Comparison of ENCODE assay signal across 8 cellular contexts in the genomic region with DNA sequence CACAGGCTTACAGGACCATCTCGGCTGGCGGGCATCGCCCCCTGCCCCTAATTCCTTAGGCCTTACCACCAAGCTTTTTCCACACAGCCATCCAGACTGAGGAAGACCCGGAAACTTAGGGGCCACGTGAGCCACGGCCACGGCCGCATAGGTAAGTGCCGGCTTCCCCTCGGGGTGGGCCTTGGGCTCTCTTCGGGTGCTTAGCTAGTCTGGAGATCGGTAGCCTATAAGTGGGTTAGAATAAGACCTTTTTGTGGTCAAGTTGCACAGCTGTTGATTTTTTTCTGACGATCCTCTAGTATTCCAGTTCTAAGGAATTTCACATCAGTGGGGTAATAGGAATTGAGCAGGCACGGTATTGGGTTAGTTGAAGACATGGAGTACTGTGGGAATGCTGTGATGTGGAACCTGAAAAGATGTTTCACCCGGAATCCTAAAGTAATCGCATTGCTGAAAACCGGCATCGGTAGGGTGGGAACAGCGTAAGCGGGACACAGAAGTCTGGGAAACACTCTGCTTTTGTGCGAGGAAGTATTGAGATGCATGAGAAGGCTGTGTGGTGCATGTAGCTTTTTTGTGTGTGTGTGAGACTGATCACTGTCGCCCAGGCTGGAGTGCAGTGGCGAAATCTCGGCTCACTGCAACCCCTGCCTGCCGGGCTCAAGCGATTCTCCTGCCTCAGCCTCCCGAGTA. TPM values are rescaled to one million over a fixed set of nuclear protein-coding genes. Genes with fewer than 3 reads are reported as not detected.
DNase-seq lines count a peak whose midpoint lies in the region; ATAC-seq and TF ChIP-seq lines count a peak whose summit lies in the region.

No MANE protein-coding gene starts in this region.

- TF ChIP-seq POLR2A in vagina (IDR thresholded peaks at IDR 0.05), result no peak

- peak overlapping the region; percentile 90 for H3K27ac ChIP-seq in GM23248
- H3K27ac ChIP-seq in mucosa of rectum (ENCODE audit: low read depth in 2 of 2, low read length in 2 of 2), result peak overlapping the region; percentile 97 to 98
- H3K27ac ChIP-seq in vagina, result peak overlapping the region; percentile 97

- H3K36me3 ChIP-seq in GM23248 (ENCODE audit: low read depth) (peaks cover 36% of the 10 kb centered on the region), NT2/D1 (ENCODE audit: insufficient read depth, insufficient read length, low read length) (peaks cover 52% of the 10 kb centered on the region), mucosa of rectum (ENCODE audit: control insufficient read depth in 2 of 2, insufficient read depth in 2 of 2, low read length in 2 of 2) (peaks cover 34 to 37% of the 10 kb centered on the region in 2 donors), vagina (peaks cover 0 to 38% of the 10 kb centered on the region in 2 donors)

- peaks cover 50% of the 10 kb centered on the region for H3K79me2 ChIP-seq in GM23248 (ENCODE audit: insufficient read depth)

- intact Hi-C loops in vagina (cut with DNase I), result loop anchor here (10.0 kb wide), 1 partner anchor 282 kb away; a partner anchor contains a TSS

- H3K4me1 ChIP-seq in GM23248 (ENCODE audit: insufficient read depth), result peaks cover 21% of the 10 kb centered on the region; the same call in 1 of the 2 replicates
- no peaks in the 10 kb centered on the region for H3K4me1 ChIP-seq in NT2/D1 (ENCODE audit: insufficient read depth, insufficient read length)
- H3K4me1 ChIP-seq in mucosa of rectum (ENCODE audit: control insufficient read depth in 2 of 2, insufficient read depth in 2 of 2, low read length in 2 of 2), result peaks cover 23 to 27% of the 10 kb centered on the region in 2 donors
- peaks cover 41% of the 10 kb centered on the region for H3K4me1 ChIP-seq in vagina

- H3F3A ChIP-seq in GM23248 (ENCODE audit: insufficient read depth), result peaks cover 44% of the 10 kb centered on the region

- no peaks in the 10 kb centered on the region for H3K9me2 ChIP-seq in GM23248 (ENCODE audit: insufficient read depth)

- H3K4me2 ChIP-seq in GM23248 (ENCODE audit: unreplicated experiment), result peak overlapping the region; percentile 98

- no peak for TF ChIP-seq CTCF in vagina (IDR thresholded peaks at IDR 0.05)

- H3K9me3 ChIP-seq in GM23248 (ENCODE audit: low read depth) (no peaks in the 10 kb centered on the region), NT2/D1 (ENCODE audit: insufficient read depth, low read length) (no peaks in the 10 kb centered on the region), mucosa of rectum (ENCODE audit: control insufficient read depth in 2 of 2, low read length in 2 of 2) (no peaks in the 10 kb centered on the region), vagina (no peaks in the 10 kb centered on the region)

- WGBS in GM23248 (ENCODE audit: low coverage in 1 of 2, low lambda C conversion rate in 2 of 2, missing lambda C conversion rate in 2 of 2), 2 experiments, result 0 to 1% methylated on average over 27 of the region's 27 CpGs

- peak; percentile 38 for DNase-seq in GM23248
- no peak for DNase-seq in NT2/D1 (ENCODE audit: low read depth, low spot score)
- DNase-seq in dermis blood vessel endothelial cell, result peak; percentile 58
- DNase-seq in vagina (ENCODE audit: extremely low spot score in 2 of 2), result no peak
- DNase-seq in NCI-H446 (lab: John Stamatoyannopoulos, UW), result no peak
- no peak for DNase-seq in HK-2 (ENCODE audit: unreplicated experiment)

- H3K27me3 ChIP-seq in GM23248 (replicated peaks; ENCODE audit: insufficient read depth), result no peaks in the 10 kb centered on the region
- no peaks in the 10 kb centered on the region for H3K27me3 ChIP-seq in NT2/D1 (ENCODE audit: insufficient read depth, insufficient read length)
- no peaks in the 10 kb centered on the region for H3K27me3 ChIP-seq in mucosa of rectum (ENCODE audit: control insufficient read depth in 2 of 2, insufficient read depth in 2 of 2, low read length in 2 of 2)
- H3K27me3 ChIP-seq in vagina, result no peaks in the 10 kb centered on the region

- H2AFZ ChIP-seq in GM23248, result peak overlapping the region; percentile 76

- peak overlapping the region; percentile 95 for H3K4me3 ChIP-seq in GM23248
- H3K4me3 ChIP-seq in NT2/D1 (ENCODE audit: insufficient read length, low read depth), result peak overlapping the region; percentile 98
- peak overlapping the region; percentile 94 to 97 for H3K4me3 ChIP-seq in mucosa of rectum (ENCODE audit: low read length in 2 of 2)
- H3K4me3 ChIP-seq in vagina, result peak overlapping the region; percentile 70 to 90

- in situ Hi-C loops in GM23248 (cut with MboI), result no loop called here

- H4K20me1 ChIP-seq in GM23248 (ENCODE audit: insufficient read depth), result no peaks in the 10 kb centered on the region

- H3K9ac ChIP-seq in GM23248 (peak overlapping the region; percentile 99), NT2/D1 (ENCODE audit: insufficient read length, low read depth) (peak overlapping the region; percentile 100), mucosa of rectum (ENCODE audit: low read depth in 1 of 2, low read length in 2 of 2) (peak overlapping the region; percentile 98 to 100)

- no peak for ATAC-seq in HG03280 (IDR thresholded peaks at IDR 0.05; ENCODE audit: unreplicated experiment)

RNA-seq across cellular contexts. Expression of a gene that starts 0.7 kb away (rescaled TPM):
- total RNA-seq in GM23248 (2014; rRNA removed; shearing (Covaris generic)), result 460 and 520 TPM in 2 replicates
- 1,046 and 1,073 TPM in 2 replicates for polyA plus RNA-seq in GM23248 (2016; fragmentation: Nextera tagmentation; extraction: Ambion mirVana)
- 438 and 724 TPM in 2 replicates for total RNA-seq in dermis blood vessel endothelial cell
- 1,279 TPM for total RNA-seq in vagina

RNA-seq across cellular contexts. Expression of a gene that starts 0.8 kb away (rescaled TPM):
- 1.4 and 1.5 TPM in 2 replicates for total RNA-seq in GM23248 (2014; rRNA removed; shearing (Covaris generic))
- polyA plus RNA-seq in GM23248 (2016; fragmentation: Nextera tagmentation; extraction: Ambion mirVana), result 1.2 and 1.5 TPM in 2 replicates
- 5.6 and 7.4 TPM in 2 replicates for total RNA-seq in dermis blood vessel endothelial cell
- 12.8 TPM for total RNA-seq in vagina

Comparison
In these comparisons a context has a peak if more than half of its experiments do, and no peak if none do; other contexts are left out.
1. DNase-seq: peak in GM23248 (single experiment) and dermis blood vessel endothelial cell (single experiment); none in NT2/D1 (single experiment), vagina (0 of 2), NCI-H446 (0 of 2) and HK-2 (single experiment).
2. Peak in every context shown above with its lines, with median percentiles within 50 percentile points of each other: H3K27ac ChIP-seq, H3K4me3 ChIP-seq and H3K9ac ChIP-seq.